In the genomic region with DNA sequence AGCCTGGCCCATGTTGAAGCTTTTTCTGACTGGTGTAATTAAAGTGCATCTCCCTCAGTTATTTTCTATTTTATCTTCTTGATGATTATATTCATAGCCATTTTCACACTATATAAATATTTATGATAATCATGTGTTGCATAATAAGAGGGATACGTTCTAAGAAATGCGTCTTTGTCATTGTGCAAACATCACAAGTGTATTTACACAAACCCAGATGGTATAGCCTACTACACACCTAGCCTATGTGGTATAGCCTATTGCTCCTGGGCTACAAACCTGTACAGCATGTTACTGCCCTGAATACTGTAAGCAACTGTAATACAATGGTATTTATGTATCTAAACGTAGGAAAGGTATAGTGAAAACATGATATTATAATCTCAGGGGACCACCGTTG, we compare ENCODE assay signal across 16 cellular contexts.
DNase-seq lines count a peak whose midpoint lies in the region; ATAC-seq and TF ChIP-seq lines count a peak whose summit lies in the region.
"Had no signal": no experiment of that assay in that cellular context is flagged by ENCODE, and none has a peak within 500 bp of the region (broad histone marks: within the 10 kb centered on the region; RNA-seq: fewer than 3 reads in every experiment).

No MANE protein-coding gene starts in this region.

- no peaks in the 10 kb centered on the region for H3K9me2 ChIP-seq in PC-3 (replicated peaks; ENCODE audit: low read length)

- H3K4me1 ChIP-seq in HEK293 (ENCODE audit: control insufficient read depth, insufficient read depth, low read length) (no peaks in the 10 kb centered on the region), PC-3 (ENCODE audit: insufficient read depth, low read length) (peaks cover 18% of the 10 kb centered on the region)
- H3K4me1 ChIP-seq: BE2C had no signal

- H3K9me3 ChIP-seq in HEK293 (ENCODE audit: control insufficient read depth, insufficient read depth, low read depth, low read length) (no peaks in the 10 kb centered on the region), PC-3 (ENCODE audit: low read length) (no peaks in the 10 kb centered on the region)
- H3K9me3 ChIP-seq: BE2C had no signal

- H3K36me3 Mint-ChIP-seq in mesothelial cell of epicardium = peaks cover 4% of the 10 kb centered on the region
- H3K36me3 Mint-ChIP-seq in glutamatergic neuron (ENCODE audit: unreplicated experiment) = no peaks in the 10 kb centered on the region

- H3K4me3 Mint-ChIP-seq in mesothelial cell of epicardium (no peak overlapping the region), glutamatergic neuron (ENCODE audit: unreplicated experiment) (no peak overlapping the region)
- H3K4me3 Mint-ChIP-seq: CD4-positive, alpha-beta memory T cell; H9 had no signal

- H3K36me3 ChIP-seq in HEK293 (ENCODE audit: control insufficient read depth in 2 of 2, insufficient read depth in 1 of 2, low read length in 2 of 2) (no peaks in the 10 kb centered on the region), PC-3 (ENCODE audit: low read depth, low read length) (no peaks in the 10 kb centered on the region)
- H3K36me3 ChIP-seq: BE2C had no signal

- no peaks in the 10 kb centered on the region for H3K27me3 Mint-ChIP-seq in mesothelial cell of epicardium (ENCODE audit: low read depth)
- H3K27me3 Mint-ChIP-seq in glutamatergic neuron (ENCODE audit: unreplicated experiment) = peaks cover 3% of the 10 kb centered on the region
- H3K27me3 Mint-ChIP-seq: CD4-positive, alpha-beta memory T cell had no signal

- no peak overlapping the region for H3K27ac ChIP-seq in HEK293 (ENCODE audit: extremely low read depth, low read depth, low read length)
- H3K27ac ChIP-seq in PC-3 (ENCODE audit: low read length) = no peak overlapping the region
- H3K27ac ChIP-seq: C4-2B had no signal

- peak overlapping the region; percentile 40 for H3K27ac Mint-ChIP-seq in mesothelial cell of epicardium
- no peak overlapping the region for H3K27ac Mint-ChIP-seq in glutamatergic neuron (ENCODE audit: unreplicated experiment)
- H3K27ac Mint-ChIP-seq: CD4-positive, alpha-beta memory T cell; H9 had no signal

- H3K4me3 ChIP-seq in HEK293 (ENCODE audit: low read depth, low read length) = no peak overlapping the region
- H3K4me3 ChIP-seq in PC-3 (ENCODE audit: low read length) = no peak overlapping the region

- POLR2A ChIA-PET in HEK293 (lab: Yijun Ruan, JAX) (no interaction called here), PC-3 (lab: Charles Lee; ENCODE audit: unreplicated experiment) (no interaction called here)

- peak; percentile 41; the same call in 1 of the 2 replicates for ATAC-seq in PC-3

- TF ChIP-seq CTCF in HEK293 (tag by site-specific recombination; IDR thresholded peaks at IDR 0.05) = no peak
- TF ChIP-seq CTCF in PC-3 (conservative IDR thresholded peaks at IDR 0.05; ENCODE audit: low read depth, low read length) = no peak
- TF ChIP-seq CTCF in mesothelial cell of epicardium (IDR thresholded peaks at IDR 0.05; ENCODE audit: unreplicated experiment) = no peak
- TF ChIP-seq CTCF in glutamatergic neuron (IDR thresholded peaks at IDR 0.05; ENCODE audit: partially characterized antibody, unreplicated experiment) = no peak

- H3K9ac ChIP-seq in PC-3 (ENCODE audit: low read length) = no peak overlapping the region

- BruUV-seq in PC-3 (replicated peaks; lab: Mats Ljungman, UMichigan) = no TSS peak

- CTCF ChIA-PET in HEK293 (lab: Yijun Ruan, JAX) = interaction anchor here (0.9 kb wide), 1 partner anchor 297 kb away, joined by 4 read pairs; no protein-coding TSS in a partner anchor
- CTCF ChIA-PET in PC-3 (lab: Charles Lee) = no interaction called here

- H4K20me1 ChIP-seq in PC-3 (ENCODE audit: low read length) = no peaks in the 10 kb centered on the region

- no peak overlapping the region for H3K4me2 ChIP-seq in PC-3 (ENCODE audit: low read length)

- DNase-seq in NCI-H146 (lab: John Stamatoyannopoulos, UW) (peak; percentile 0), NCI-H146 treated with DMSO at 0.1 percent for 48 hours (lab: John Stamatoyannopoulos, UW; ENCODE audit: unreplicated experiment) (no peak), PC-3 (peak; percentile 67), mesothelial cell of epicardium (ENCODE audit: low spot score in 2 of 2, unreplicated experiment in 2 of 2) (no peak), glutamatergic neuron (no peak), foreskin melanocyte (no peak), AG20443 (ENCODE audit: low spot score) (no peak)
- DNase-seq: ACHN; BE2C; CD4-positive, alpha-beta memory T cell; DND-41; GDM1; GOT3; H9 had no signal

- H3K4me1 Mint-ChIP-seq in mesothelial cell of epicardium (peaks cover 32% of the 10 kb centered on the region), glutamatergic neuron (ENCODE audit: low read depth, unreplicated experiment) (peaks cover 9% of the 10 kb centered on the region)
- H3K4me1 Mint-ChIP-seq: CD4-positive, alpha-beta memory T cell had no signal

- H3F3A ChIP-seq in PC-3 (ENCODE audit: low read length, unreplicated experiment) = no peaks in the 10 kb centered on the region

- H3K9me3 Mint-ChIP-seq in mesothelial cell of epicardium (no peaks in the 10 kb centered on the region), glutamatergic neuron (ENCODE audit: unreplicated experiment) (no peaks in the 10 kb centered on the region)
- H3K9me3 Mint-ChIP-seq: CD4-positive, alpha-beta memory T cell had no signal

- H3K79me2 ChIP-seq in PC-3 (ENCODE audit: low read length) = no peaks in the 10 kb centered on the region

- no peak overlapping the region for H2AFZ ChIP-seq in PC-3 (ENCODE audit: low read length)

- no peaks in the 10 kb centered on the region for H3K27me3 ChIP-seq in PC-3 (ENCODE audit: low read length)
- H3K27me3 ChIP-seq: BE2C had no signal

- intact Hi-C loops in PC-3 (cut with micrococcal nuclease) = no loop called here

TF ChIP-seq in HEK293, 187 proteins besides CTCF, POLR2A, EP300 and RAD21:
- TF ChIP-seq OVOL3 (tag by site-specific recombination; IDR thresholded peaks at IDR 0.05) (no peak), ZNF221 (tag by site-specific recombination; IDR thresholded peaks at IDR 0.05; ENCODE audit: borderline replicate concordance) (no peak), ZBTB7A (tag by site-specific recombination; IDR thresholded peaks at IDR 0.05; ENCODE audit: low read depth) (no peak), GLIS1 (tag by site-specific recombination; IDR thresholded peaks at IDR 0.05) (no peak), SP7 (tag by site-specific recombination; IDR thresholded peaks at IDR 0.05) (no peak)
- TF ChIP-seq, protein P1, sequence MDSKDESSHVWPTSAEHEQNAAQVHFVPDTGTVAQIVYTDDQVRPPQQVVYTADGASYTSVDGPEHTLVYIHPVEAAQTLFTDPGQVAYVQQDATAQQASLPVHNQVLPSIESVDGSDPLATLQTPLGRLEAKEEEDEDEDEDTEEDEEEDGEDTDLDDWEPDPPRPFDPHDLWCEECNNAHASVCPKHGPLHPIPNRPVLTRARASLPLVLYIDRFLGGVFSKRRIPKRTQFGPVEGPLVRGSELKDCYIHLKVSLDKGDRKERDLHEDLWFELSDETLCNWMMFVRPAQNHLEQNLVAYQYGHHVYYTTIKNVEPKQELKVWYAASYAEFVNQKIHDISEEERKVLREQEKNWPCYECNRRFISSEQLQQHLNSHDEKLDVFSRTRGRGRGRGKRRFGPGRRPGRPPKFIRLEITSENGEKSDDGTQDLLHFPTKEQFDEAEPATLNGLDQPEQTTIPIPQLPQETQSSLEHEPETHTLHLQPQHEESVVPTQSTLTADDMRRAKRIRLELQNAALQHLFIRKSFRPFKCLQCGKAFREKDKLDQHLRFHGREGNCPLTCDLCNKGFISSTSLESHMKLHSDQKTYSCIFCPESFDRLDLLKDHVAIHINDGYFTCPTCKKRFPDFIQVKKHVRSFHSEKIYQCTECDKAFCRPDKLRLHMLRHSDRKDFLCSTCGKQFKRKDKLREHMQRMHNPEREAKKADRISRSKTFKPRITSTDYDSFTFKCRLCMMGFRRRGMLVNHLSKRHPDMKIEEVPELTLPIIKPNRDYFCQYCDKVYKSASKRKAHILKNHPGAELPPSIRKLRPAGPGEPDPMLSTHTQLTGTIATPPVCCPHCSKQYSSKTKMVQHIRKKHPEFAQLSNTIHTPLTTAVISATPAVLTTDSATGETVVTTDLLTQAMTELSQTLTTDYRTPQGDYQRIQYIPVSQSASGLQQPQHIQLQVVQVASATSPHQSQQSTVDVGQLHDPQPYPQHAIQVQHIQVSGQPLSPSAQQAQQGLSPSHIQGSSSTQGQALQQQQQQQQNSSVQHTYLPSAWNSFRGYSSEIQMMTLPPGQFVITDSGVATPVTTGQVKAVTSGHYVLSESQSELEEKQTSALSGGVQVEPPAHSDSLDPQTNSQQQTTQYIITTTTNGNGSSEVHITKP (tag by site-specific recombination; IDR thresholded peaks at IDR 0.05) = peak; percentile 79

Comparison
In these comparisons a context has a peak if more than half of its experiments do, and no peak if none do; other contexts are left out.
1. DNase-seq: peak in NCI-H146 (single experiment) and PC-3 (single experiment); none in NCI-H146 treated with DMSO at 0.1 percent for 48 hours (single experiment), mesothelial cell of epicardium (0 of 2), glutamatergic neuron (single experiment), foreskin melanocyte (single experiment) and AG20443 (single experiment).